ENCODE assay signal across 13 cellular contexts in the genomic region with DNA sequence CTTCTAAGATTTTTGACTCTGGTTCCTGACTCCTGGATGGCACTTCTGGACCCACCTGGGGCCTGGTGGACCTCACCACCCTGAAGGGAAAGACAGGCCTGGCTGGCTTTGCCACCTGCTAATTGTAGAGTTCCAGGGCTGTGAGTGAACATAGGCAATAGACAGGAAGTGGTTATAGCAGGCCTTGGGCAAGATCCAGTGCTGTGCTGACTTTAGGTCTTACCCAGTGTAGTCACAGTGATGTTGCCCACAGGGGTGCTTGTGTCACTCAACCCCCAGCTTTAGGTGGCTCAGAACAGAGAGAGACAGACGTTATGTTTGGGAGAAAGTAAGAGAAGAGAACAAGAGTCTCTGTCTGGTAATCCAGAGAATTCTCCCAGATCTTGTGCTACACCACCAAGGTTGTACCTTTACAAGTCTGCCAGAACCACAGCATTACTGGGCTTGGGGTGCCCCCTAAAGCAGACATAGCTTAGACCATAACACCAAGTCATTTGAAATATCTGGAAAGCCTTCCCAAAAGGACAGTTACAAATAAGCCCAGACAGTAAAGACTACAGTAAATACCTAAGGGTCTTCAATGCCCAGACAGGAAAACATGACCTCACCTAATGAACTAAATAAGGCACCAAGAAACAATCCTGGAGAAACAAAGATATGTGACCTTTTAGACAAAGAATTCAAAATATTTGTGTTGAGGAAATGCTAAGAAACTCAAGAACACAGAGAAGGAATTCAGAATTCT.
DNase-seq lines count a peak whose midpoint lies in the region; ATAC-seq and TF ChIP-seq lines count a peak whose summit lies in the region.
"Had no signal": no experiment of that assay in that cellular context is flagged by ENCODE, and none has a peak within 500 bp of the region (broad histone marks: within the 10 kb centered on the region; RNA-seq: fewer than 3 reads in every experiment).

No MANE protein-coding gene starts in this region.

- in situ Hi-C loops in brain microvascular endothelial cell (cut with HindIII; ENCODE audit: low pct_ligation_motif_present, low sequenced_read_pairs), result no loop called here

- no peaks in the 10 kb centered on the region for H4K20me1 ChIP-seq in DND-41 (ENCODE audit: insufficient read depth, low read length)

- H2AFZ ChIP-seq in DND-41 (ENCODE audit: low read depth, low read length), result no peak overlapping the region
- H2AFZ ChIP-seq: parathyroid adenoma had no signal

- H3K36me3 ChIP-seq in DND-41 (ENCODE audit: insufficient read depth, low read length) (no peaks in the 10 kb centered on the region), brain microvascular endothelial cell (replicated peaks) (no peaks in the 10 kb centered on the region)
- H3K36me3 ChIP-seq: gastroesophageal sphincter had no signal

- TF ChIP-seq CTCF in DND-41 (IDR thresholded peaks at IDR 0.05; ENCODE audit: borderline replicate concordance, extremely low read depth, low read length, poor library complexity, severe bottlenecking) (no peak), brain microvascular endothelial cell (IDR thresholded peaks at IDR 0.05; ENCODE audit: low read depth, low read length, missing control alignments) (no peak)

- H3K27me3 ChIP-seq in DND-41 (ENCODE audit: insufficient read depth, low read length, poor library complexity) (no peaks in the 10 kb centered on the region), brain microvascular endothelial cell (replicated peaks) (no peaks in the 10 kb centered on the region)
- H3K27me3 ChIP-seq: gastroesophageal sphincter had no signal

- H3K27ac ChIP-seq in DND-41 (ENCODE audit: low read length) (no peak overlapping the region), brain microvascular endothelial cell (no peak overlapping the region)
- H3K27ac ChIP-seq: gastroesophageal sphincter, parathyroid adenoma had no signal

- H3K9me3 ChIP-seq in DND-41 (ENCODE audit: insufficient read depth, low read length, severe bottlenecking), result no peaks in the 10 kb centered on the region

- H3K79me2 ChIP-seq in DND-41 (ENCODE audit: insufficient read depth, low read length), result no peaks in the 10 kb centered on the region
- H3K79me2 ChIP-seq: parathyroid adenoma had no signal

- peak; percentile 87 for ATAC-seq in DND-41 (ENCODE audit: insufficient read depth, low read depth)
- no peak for ATAC-seq in HG03108 (IDR thresholded peaks at IDR 0.05; ENCODE audit: unreplicated experiment)
- ATAC-seq: gastroesophageal sphincter had no signal

- H3K9ac ChIP-seq in DND-41 (ENCODE audit: low read depth, low read length), result no peak overlapping the region
- H3K9ac ChIP-seq: parathyroid adenoma had no signal

- H3K4me1 ChIP-seq in DND-41 (ENCODE audit: insufficient read depth, low read length), result no peaks in the 10 kb centered on the region
- H3K4me1 ChIP-seq: gastroesophageal sphincter, parathyroid adenoma had no signal

- H3K4me3 ChIP-seq in DND-41 (ENCODE audit: low read depth in 1 of 2, low read length in 2 of 2), result no peak overlapping the region
- H3K4me3 ChIP-seq in brain microvascular endothelial cell (ENCODE audit: low read depth, low read length), result no peak overlapping the region
- H3K4me3 ChIP-seq: gastroesophageal sphincter had no signal

- no peak overlapping the region for H3K4me2 ChIP-seq in DND-41 (ENCODE audit: insufficient read depth, low read length)

- DNase-seq in DND-41 (peak; percentile 23), Kasumi-1 (lab: John Stamatoyannopoulos, UW) (peak; percentile 20 to 23), brain microvascular endothelial cell (peak; percentile 11), kidney glomerular epithelial cell (lab: John Stamatoyannopoulos, UW) (peak; percentile 47), T-helper 9 cell (no peak), NCI-H2081 treated with DMSO at 0.1 percent for 48 hours (lab: John Stamatoyannopoulos, UW) (no peak), T-helper 1 cell (no peak)
- DNase-seq: activated CD4-positive, alpha-beta T cell treated with anti-CD3 and anti-CD28 coated beads, Interleukin-2, amount 10 ng/mL, durations not matched to agents 7 days and 5 days; NCI-H2029; NCI-H82 had no signal

Comparison
In these comparisons a context has a peak if more than half of its experiments do, and no peak if none do; other contexts are left out.
1. DNase-seq: peak in DND-41 (single experiment), Kasumi-1 (2 of 2), brain microvascular endothelial cell (single experiment) and kidney glomerular epithelial cell (single experiment); none in T-helper 9 cell (single experiment), NCI-H2081 treated with DMSO at 0.1 percent for 48 hours (single experiment) and T-helper 1 cell (0 of 5).